ENCODE assay signal across 11 cellular contexts in genomic region chr5:14588145-14588544, GRCh38. TPM values are rescaled to one million over a fixed set of nuclear protein-coding genes. Genes with fewer than 3 reads are reported as not detected.
DNase-seq lines count a peak whose midpoint lies in the region; ATAC-seq and TF ChIP-seq lines count a peak whose summit lies in the region.
"Had no signal": no experiment of that assay in that cellular context is flagged by ENCODE, and none has a peak within 500 bp of the region (broad histone marks: within the 10 kb centered on the region; RNA-seq: fewer than 3 reads in every experiment).

No MANE protein-coding gene starts in this region.

- peaks cover 83 to 98% (median 96%) of the 10 kb centered on the region in 3 donors for H3K4me1 Mint-ChIP-seq in CD8-positive, alpha-beta memory T cell

- no peak for TF ChIP-seq POLR2A in spleen (IDR thresholded peaks at IDR 0.05)

- H3K27me3 Mint-ChIP-seq in CD8-positive, alpha-beta memory T cell = no peaks in the 10 kb centered on the region

- H3K4me3 Mint-ChIP-seq in CD8-positive, alpha-beta memory T cell = no peak overlapping the region

- intact Hi-C loops in spleen (cut with DNase I; ENCODE audit: low total_unique reads) = no loop called here

- H3K4me3 ChIP-seq in spleen = no peak overlapping the region
- H3K4me3 ChIP-seq in CD8-positive, alpha-beta memory T cell (ENCODE audit: low read length) = no peak overlapping the region
- H3K4me3 ChIP-seq: esophagus squamous epithelium had no signal

- WGBS in spleen, 5 donors = 26 to 58% (median 46%) methylated on average over 2 of the region's 2 CpGs

- POLR2A ChIA-PET in CD8-positive, alpha-beta memory T cell (lab: Charles Lee) = no interaction called here

- H3K36me3 ChIP-seq in spleen = no peaks in the 10 kb centered on the region
- no peaks in the 10 kb centered on the region for H3K36me3 ChIP-seq in CD8-positive, alpha-beta memory T cell (ENCODE audit: insufficient read depth, low read length)
- H3K36me3 ChIP-seq: esophagus squamous epithelium had no signal

- no peak for TF ChIP-seq CTCF in spleen (IDR thresholded peaks at IDR 0.05 in 8 of 11, conservative IDR thresholded peaks at IDR 0.05 in 3 of 11)

- no peaks in the 10 kb centered on the region for H3K9me3 Mint-ChIP-seq in CD8-positive, alpha-beta memory T cell
- H3K9me3 Mint-ChIP-seq: immature natural killer cell had no signal

- H3K9me3 ChIP-seq in spleen = no peaks in the 10 kb centered on the region
- H3K9me3 ChIP-seq in CD8-positive, alpha-beta memory T cell (ENCODE audit: low read length) = no peaks in the 10 kb centered on the region
- H3K9me3 ChIP-seq: esophagus squamous epithelium had no signal

- DNase-seq in NOMO-1 (lab: John Stamatoyannopoulos, UW; ENCODE audit: unreplicated experiment in 2 of 2) (peak; percentile 88 to 100), spleen (no peak), T-helper 9 cell (no peak), NCI-H1694 treated with DMSO at 0.1 percent for 48 hours (lab: John Stamatoyannopoulos, UW) (no peak)
- DNase-seq in CD8-positive, alpha-beta memory T cell = no peak
- DNase-seq: esophagus squamous epithelium; immature natural killer cell; NCI-H2171 treated with DMSO at 0.1 percent for 48 hours; stimulated activated CD4-positive, alpha-beta T cell treated with anti-CD3 and anti-CD28 coated beads, Interleukin-2, amount 100 ng/mL, for 24 hours had no signal

- H3K27me3 ChIP-seq in spleen (replicated peaks in 1 of 7) = peaks cover 0 to under 1% (median 0%) of the 10 kb centered on the region in 7 donors
- H3K27me3 ChIP-seq in CD8-positive, alpha-beta memory T cell (ENCODE audit: insufficient read depth, low read length, poor library complexity, severe bottlenecking) = no peaks in the 10 kb centered on the region
- H3K27me3 ChIP-seq: esophagus squamous epithelium had no signal

- peak overlapping the region in 1 of 8 donors; percentile 73 for H3K27ac Mint-ChIP-seq in CD8-positive, alpha-beta memory T cell

- peaks cover 0 to 100% (median 56%) of the 10 kb centered on the region in 6 donors for H3K4me1 ChIP-seq in spleen
- H3K4me1 ChIP-seq in CD8-positive, alpha-beta memory T cell (ENCODE audit: insufficient read depth, low read length) = peaks cover 46% of the 10 kb centered on the region

- H3K36me3 Mint-ChIP-seq in CD8-positive, alpha-beta memory T cell = peaks cover 0 to 5% (median 2%) of the 10 kb centered on the region in 3 donors

- CTCF ChIA-PET in CD8-positive, alpha-beta memory T cell (lab: Charles Lee) = interaction anchor here (1.5 kb wide), 1 partner anchor 61 kb away, joined by 5 read pairs; no protein-coding TSS in a partner anchor

- ATAC-seq in GM19328 (IDR thresholded peaks at IDR 0.05; ENCODE audit: unreplicated experiment) = peak; percentile 44
- peak; percentile 56 for ATAC-seq in HG02763 (IDR thresholded peaks at IDR 0.05; ENCODE audit: unreplicated experiment)

- H3K27ac ChIP-seq in spleen = peak overlapping the region in 5 of 8 donors; percentile 16 to 68 (median 58)
- no peak overlapping the region for H3K27ac ChIP-seq in CD8-positive, alpha-beta memory T cell (ENCODE audit: low read depth, low read length)
- H3K27ac ChIP-seq: esophagus squamous epithelium had no signal

RNA-seq across cellular contexts. Expression of gene OTULINL, which starts 6.6 kb away (rescaled TPM):
- total RNA-seq in spleen = 10 to 100 TPM; 23.0 to 52.5 (median 38.3) TPM
- polyA plus RNA-seq in spleen = 1 to 10 TPM; 3.8 to 5.8 (median 4.3) TPM
- 10 to 100 TPM; 15.4 to 19.6 TPM for total RNA-seq in CD8-positive, alpha-beta memory T cell
- 24.5 TPM for polyA plus RNA-seq in CD8-positive, alpha-beta memory T cell

Comparison
In these comparisons a context has a peak if more than half of its experiments do, and no peak if none do; other contexts are left out.
1. DNase-seq: peak in NOMO-1 (2 of 2); none in spleen (single experiment), T-helper 9 cell (single experiment), CD8-positive, alpha-beta memory T cell (0 of 5) and NCI-H1694 treated with DMSO at 0.1 percent for 48 hours (single experiment).